Comparison of ENCODE assay signal across 29 cellular contexts in genomic region chr2:166750624-166751023, GRCh38.
"Had no signal": no experiment of that assay in that cellular context is flagged by ENCODE, and none has a peak within 500 bp of the region (broad histone marks: within the 10 kb centered on the region; RNA-seq: fewer than 3 reads in every experiment).

No MANE protein-coding gene starts in this region.

- ATAC-seq: stimulated activated effector memory CD8-positive, alpha-beta T cell treated with anti-CD3 and anti-CD28 coated beads, Interleukin-12 subunit alpha, Interleukin-12 subunit beta, amount 100 ng/mL, for 72 hours; stimulated activated memory B cell treated with anti-CD40 and anti-IgM and Interleukin-4, amounts not matched to agents 10 μg/mL and 1 μg/mL and 100 μg/mL, for 72 hours; stimulated activated naive B cell treated with anti-CD40 and anti-IgM and Interleukin-4, amounts not matched to agents 10 μg/mL and 1 μg/mL and 100 μg/mL, for 72 hours; stimulated activated naive CD8-positive, alpha-beta T cell treated with anti-CD3 and anti-CD28 coated beads, Interleukin-15, amount 100 ng/mL, for 72 hours; stimulated activated naive CD8-positive, alpha-beta T cell treated with anti-CD3 and anti-CD28 coated beads, Interleukin-15, Interleukin-2, amounts not matched to agents 100 U/mL and 50 U/mL, for 24 hours; upper lobe of right lung had no signal

- H3K9me3 ChIP-seq: testis, thyroid gland, uterus, vagina had no signal

- H3K9me3 Mint-ChIP-seq: stimulated activated memory B cell treated with anti-CD40 and anti-IgM and Interleukin-4, amounts not matched to agents 10 μg/mL and 1 μg/mL and 100 μg/mL, for 72 hours; type B pancreatic cell had no signal

- H3K4me3 ChIP-seq: stomach, suprapubic skin, testis, thoracic aorta, thyroid gland, tibial artery, tibial nerve, transverse colon, upper lobe of left lung, upper lobe of right lung, uterus, vagina had no signal

- H3K4me1 Mint-ChIP-seq: stimulated activated effector memory CD8-positive, alpha-beta T cell treated with anti-CD3 and anti-CD28 coated beads, Interleukin-12 subunit alpha, Interleukin-12 subunit beta, amount 100 ng/mL, for 72 hours; stimulated activated memory B cell treated with anti-CD40 and anti-IgM and Interleukin-4, amounts not matched to agents 10 μg/mL and 1 μg/mL and 100 μg/mL, for 72 hours; stimulated activated naive B cell treated with anti-CD40 and anti-IgM and Interleukin-4, amounts not matched to agents 10 μg/mL and 1 μg/mL and 100 μg/mL, for 72 hours; stimulated activated naive CD8-positive, alpha-beta T cell treated with anti-CD3 and anti-CD28 coated beads, Interleukin-15, amount 100 ng/mL, for 72 hours had no signal

- FAIRE-seq: urothelium cell line had no signal

- H3K27me3 ChIP-seq: stomach, suprapubic skin, testis, thyroid gland, tibial artery, tibial nerve, transverse colon, upper lobe of left lung, upper lobe of right lung, uterus, vagina had no signal

- H3K27ac ChIP-seq: stomach, suprapubic skin, testis, thoracic aorta, thyroid gland, tibial artery, tibial nerve, transverse colon, upper lobe of left lung, upper lobe of right lung, uterus, vagina had no signal

- H3K27ac Mint-ChIP-seq: stimulated activated effector memory CD8-positive, alpha-beta T cell treated with anti-CD3 and anti-CD28 coated beads, Interleukin-12 subunit alpha, Interleukin-12 subunit beta, amount 100 ng/mL, for 72 hours; stimulated activated memory B cell treated with anti-CD40 and anti-IgM and Interleukin-4, amounts not matched to agents 10 μg/mL and 1 μg/mL and 100 μg/mL, for 72 hours; stimulated activated naive B cell treated with anti-CD40 and anti-IgM and Interleukin-4, amounts not matched to agents 10 μg/mL and 1 μg/mL and 100 μg/mL, for 72 hours; stimulated activated naive CD8-positive, alpha-beta T cell treated with anti-CD3 and anti-CD28 coated beads, Interleukin-15, amount 100 ng/mL, for 72 hours; stimulated activated naive CD8-positive, alpha-beta T cell treated with anti-CD3 and anti-CD28 coated beads, Interleukin-15, Interleukin-2, amounts not matched to agents 100 ng/mL and 50 ng/mL, for 24 hours; type B pancreatic cell had no signal

- H3K36me3 ChIP-seq: stomach, suprapubic skin, thoracic aorta, thyroid gland, tibial artery, tibial nerve, transverse colon, upper lobe of left lung, upper lobe of right lung, uterus, vagina had no signal

- H3K4me3 Mint-ChIP-seq: stimulated activated effector memory CD8-positive, alpha-beta T cell treated with anti-CD3 and anti-CD28 coated beads, Interleukin-12 subunit alpha, Interleukin-12 subunit beta, amount 100 ng/mL, for 72 hours; stimulated activated memory B cell treated with anti-CD40 and anti-IgM and Interleukin-4, amounts not matched to agents 10 μg/mL and 1 μg/mL and 100 μg/mL, for 72 hours; stimulated activated naive B cell treated with anti-CD40 and anti-IgM and Interleukin-4, amounts not matched to agents 10 μg/mL and 1 μg/mL and 100 μg/mL, for 72 hours; stimulated activated naive CD8-positive, alpha-beta T cell treated with anti-CD3 and anti-CD28 coated beads, Interleukin-15, amount 100 ng/mL, for 72 hours; stimulated activated naive CD8-positive, alpha-beta T cell treated with anti-CD3 and anti-CD28 coated beads, Interleukin-15, Interleukin-2, amounts not matched to agents 100 ng/mL and 50 ng/mL, for 24 hours; type B pancreatic cell had no signal

- H3K4me1 ChIP-seq: stomach, suprapubic skin, testis, thyroid gland, tibial artery, tibial nerve, transverse colon, upper lobe of left lung, upper lobe of right lung, uterus, vagina had no signal

- H3K27me3 Mint-ChIP-seq: stimulated activated memory B cell treated with anti-CD40 and anti-IgM and Interleukin-4, amounts not matched to agents 10 μg/mL and 1 μg/mL and 100 μg/mL, for 72 hours; stimulated activated naive B cell treated with anti-CD40 and anti-IgM and Interleukin-4, amounts not matched to agents 10 μg/mL and 1 μg/mL and 100 μg/mL, for 72 hours; stimulated activated naive CD8-positive, alpha-beta T cell treated with anti-CD3 and anti-CD28 coated beads, Interleukin-15, amount 100 ng/mL, for 72 hours; stimulated activated naive CD8-positive, alpha-beta T cell treated with anti-CD3 and anti-CD28 coated beads, Interleukin-15, Interleukin-2, amounts not matched to agents 100 ng/mL and 50 ng/mL, for 24 hours; type B pancreatic cell had no signal

- DNase-seq: stimulated activated CD4-positive, alpha-beta T cell treated with anti-CD3 and anti-CD28 coated beads, Interleukin-2, amount 100 ng/mL, for 48 hours; stimulated activated CD4-positive, alpha-beta T cell treated with anti-CD3 and anti-CD28 coated beads, Interleukin-4, amount 100 ng/mL, for 1 hour; stimulated activated CD4-positive, alpha-beta T cell treated with anti-CD3 and anti-CD28 coated beads, Interleukin-4, amount 100 ng/mL, for 24 hours; stimulated activated CD4-positive, alpha-beta T cell treated with anti-CD3 and anti-CD28 coated beads, Interleukin-4, amount 100 ng/mL, for 4 hours; stimulated activated CD8-positive, alpha-beta memory T cell treated with anti-CD3 and anti-CD28 coated beads, Interleukin-4, amount 100 ng/mL, for 48 hours; stimulated activated naive B cell treated with anti-CD40 and anti-IgM and Interleukin-4, amounts not matched to agents 10 μg/mL and 1 μg/mL and 100 μg/mL, for 72 hours; stimulated activated naive CD4-positive, alpha-beta T cell; stimulated activated naive CD4-positive, alpha-beta T cell treated with Interleukin-2 at 50 U/mL for 16 hours; stimulated activated naive CD8-positive, alpha-beta T cell treated with anti-CD3 and anti-CD28 coated beads, Interleukin-15, amount 100 ng/mL, for 72 hours; stimulated activated naive CD8-positive, alpha-beta T cell treated with anti-CD3 and anti-CD28 coated beads, Interleukin-15, Interleukin-2, amounts not matched to agents 100 U/mL and 50 U/mL, for 24 hours; stomach; substantia nigra; testis; thyroid gland; tibial artery; transverse colon; trophoblast cell; upper lobe of left lung; upper lobe of right lung; uterus had no signal

- H3K36me3 Mint-ChIP-seq: stimulated activated effector memory CD8-positive, alpha-beta T cell treated with anti-CD3 and anti-CD28 coated beads, Interleukin-12 subunit alpha, Interleukin-12 subunit beta, amount 100 ng/mL, for 72 hours; stimulated activated memory B cell treated with anti-CD40 and anti-IgM and Interleukin-4, amounts not matched to agents 10 μg/mL and 1 μg/mL and 100 μg/mL, for 72 hours; stimulated activated naive B cell treated with anti-CD40 and anti-IgM and Interleukin-4, amounts not matched to agents 10 μg/mL and 1 μg/mL and 100 μg/mL, for 72 hours; type B pancreatic cell had no signal
